ENCODE assay signal across 8 cellular contexts in genomic region chr3:185362850-185363661, GRCh38. TPM values are rescaled to one million over a fixed set of nuclear protein-coding genes. Genes with fewer than 3 reads are reported as not detected.
DNase-seq lines count a peak whose midpoint lies in the region; ATAC-seq and TF ChIP-seq lines count a peak whose summit lies in the region.

A gene with protein sequence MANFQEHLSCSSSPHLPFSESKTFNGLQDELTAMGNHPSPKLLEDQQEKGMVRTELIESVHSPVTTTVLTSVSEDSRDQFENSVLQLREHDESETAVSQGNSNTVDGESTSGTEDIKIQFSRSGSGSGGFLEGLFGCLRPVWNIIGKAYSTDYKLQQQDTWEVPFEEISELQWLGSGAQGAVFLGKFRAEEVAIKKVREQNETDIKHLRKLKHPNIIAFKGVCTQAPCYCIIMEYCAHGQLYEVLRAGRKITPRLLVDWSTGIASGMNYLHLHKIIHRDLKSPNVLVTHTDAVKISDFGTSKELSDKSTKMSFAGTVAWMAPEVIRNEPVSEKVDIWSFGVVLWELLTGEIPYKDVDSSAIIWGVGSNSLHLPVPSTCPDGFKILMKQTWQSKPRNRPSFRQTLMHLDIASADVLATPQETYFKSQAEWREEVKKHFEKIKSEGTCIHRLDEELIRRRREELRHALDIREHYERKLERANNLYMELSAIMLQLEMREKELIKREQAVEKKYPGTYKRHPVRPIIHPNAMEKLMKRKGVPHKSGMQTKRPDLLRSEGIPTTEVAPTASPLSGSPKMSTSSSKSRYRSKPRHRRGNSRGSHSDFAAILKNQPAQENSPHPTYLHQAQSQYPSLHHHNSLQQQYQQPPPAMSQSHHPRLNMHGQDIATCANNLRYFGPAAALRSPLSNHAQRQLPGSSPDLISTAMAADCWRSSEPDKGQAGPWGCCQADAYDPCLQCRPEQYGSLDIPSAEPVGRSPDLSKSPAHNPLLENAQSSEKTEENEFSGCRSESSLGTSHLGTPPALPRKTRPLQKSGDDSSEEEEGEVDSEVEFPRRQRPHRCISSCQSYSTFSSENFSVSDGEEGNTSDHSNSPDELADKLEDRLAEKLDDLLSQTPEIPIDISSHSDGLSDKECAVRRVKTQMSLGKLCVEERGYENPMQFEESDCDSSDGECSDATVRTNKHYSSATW (plus strand): TSS chr3:185363136. CDS start chr3:185428582, 65,446 bp downstream.

- H3K27me3 ChIP-seq in transverse colon: no peaks in the 10 kb centered on the region

- no peaks in the 10 kb centered on the region for H3K9me3 Mint-ChIP-seq in activated naive CD4-positive, alpha-beta T cell treated with anti-CD3 and anti-CD28 coated beads, Interleukin-2, amount 50 U/mL, for 24 hours
- H3K9me3 Mint-ChIP-seq in natural killer cell: no peaks in the 10 kb centered on the region

- in situ Hi-C loops in transverse colon (cut with MboI; ENCODE audit: low pct_ligation_motif_present in 1 of 4, low pct_unique_long_range_greater_than_20kb in 1 of 4, low sequenced_read_pairs in 3 of 4): no loop called here

- DNase-seq in D341Med (ENCODE audit: low spot score): peak; percentile 91
- peak; percentile 94 for DNase-seq in NCI-H748 (lab: John Stamatoyannopoulos, UW; ENCODE audit: unreplicated experiment)
- peak; percentile 89 for DNase-seq in foreskin melanocyte
- peak; percentile 38 for DNase-seq in natural killer cell
- DNase-seq in transverse colon: peak; percentile 72

- ATAC-seq in GM19463 (IDR thresholded peaks at IDR 0.05; ENCODE audit: unreplicated experiment) (peak; percentile 96), HG03521 (IDR thresholded peaks at IDR 0.05; ENCODE audit: unreplicated experiment) (peak; percentile 97), natural killer cell (peak; percentile 83 to 98 (median 93))

- peaks cover 4% of the 10 kb centered on the region for H3K36me3 Mint-ChIP-seq in activated naive CD4-positive, alpha-beta T cell treated with anti-CD3 and anti-CD28 coated beads, Interleukin-2, amount 50 U/mL, for 24 hours
- no peaks in the 10 kb centered on the region for H3K36me3 Mint-ChIP-seq in natural killer cell

- no peaks in the 10 kb centered on the region for H3K36me3 ChIP-seq in transverse colon

- H3K27ac ChIP-seq in transverse colon: peak within 1 kb of the TSS; percentile 64 to 83 (median 74)

- H3K4me1 ChIP-seq in transverse colon: peaks cover 0 to 27% (median 2%) of the 10 kb centered on the region in 4 donors

- TF ChIP-seq POLR2A in transverse colon (IDR thresholded peaks at IDR 0.05): no peak

- TF ChIP-seq CTCF in natural killer cell (IDR thresholded peaks at IDR 0.05) (no peak), transverse colon (IDR thresholded peaks at IDR 0.05) (no peak)

- intact Hi-C loops in natural killer cell (cut with micrococcal nuclease) (loop anchor here (10.0 kb wide), 1 partner anchor 192 kb away; the partner anchor contains the start of gene LIPH), transverse colon (cut with DNase I; ENCODE audit: low total_unique reads) (no loop called here)

- H3K4me1 Mint-ChIP-seq in activated naive CD4-positive, alpha-beta T cell treated with anti-CD3 and anti-CD28 coated beads, Interleukin-2, amount 50 U/mL, for 24 hours: peaks cover 13% of the 10 kb centered on the region
- peaks cover 13 to 16% of the 10 kb centered on the region in 2 donors for H3K4me1 Mint-ChIP-seq in natural killer cell

- no peak for TF ChIP-seq EP300 in transverse colon (IDR thresholded peaks at IDR 0.05; ENCODE audit: low read depth)

- WGBS in transverse colon (ENCODE audit: low coverage in 1 of 2), 2 donors: 30 to 46% methylated on average over 13 to 17 of the region's 17 CpGs

- peak within 1 kb of the TSS; percentile 24 to 52 (median 38) for H3K4me3 ChIP-seq in transverse colon

- no peak within 1 kb of the TSS for H3K27ac Mint-ChIP-seq in activated naive CD4-positive, alpha-beta T cell treated with anti-CD3 and anti-CD28 coated beads, Interleukin-2, amount 50 U/mL, for 24 hours
- H3K27ac Mint-ChIP-seq in natural killer cell: peak within 1 kb of the TSS in 1 of 2 donors; percentile 70

- H3K27me3 Mint-ChIP-seq in activated naive CD4-positive, alpha-beta T cell treated with anti-CD3 and anti-CD28 coated beads, Interleukin-2, amount 50 U/mL, for 24 hours: peaks cover 39% of the 10 kb centered on the region
- peaks cover 33 to 49% of the 10 kb centered on the region in 2 donors for H3K27me3 Mint-ChIP-seq in natural killer cell (ENCODE audit: low read depth in 2 of 2)

- no peaks in the 10 kb centered on the region for H3K9me3 ChIP-seq in transverse colon

- peak within 1 kb of the TSS; percentile 76 for H3K4me3 Mint-ChIP-seq in activated naive CD4-positive, alpha-beta T cell treated with anti-CD3 and anti-CD28 coated beads, Interleukin-2, amount 50 U/mL, for 24 hours
- peak within 1 kb of the TSS; percentile 85 for H3K4me3 Mint-ChIP-seq in natural killer cell

RNA-seq across cellular contexts. Expression of the gene that starts here (rescaled TPM):
- total RNA-seq in natural killer cell: 10 to 100 TPM in 1 of 3 donors, 1 to 10 TPM in 2; 3.3 to 11.8 (median 9.8) TPM
- 10 to 100 TPM; 17.2 to 42.6 (median 31.9) TPM for total RNA-seq in transverse colon

Comparison
In these comparisons a context has a peak if more than half of its experiments do, and no peak if none do; other contexts are left out.
1. Peak in every context shown above with its lines: DNase-seq, ATAC-seq, H3K4me3 ChIP-seq and H3K27ac ChIP-seq.
2. DNase-seq: peak in every context shown above with its lines; median percentile 94 in NCI-H748; 91 in D341Med; 89 in foreskin melanocyte; 72 in transverse colon; 38 in natural killer cell.